Comparison of ENCODE assay signal across 8 cellular contexts in genomic region chr5:140556438-140556837, GRCh38. TPM values are rescaled to one million over a fixed set of nuclear protein-coding genes. Genes with fewer than 3 reads are reported as not detected.
DNase-seq lines count a peak whose midpoint lies in the region; ATAC-seq, FAIRE-seq and TF ChIP-seq lines count a peak whose summit lies in the region.

No MANE protein-coding gene starts in this region.

- no peak overlapping the region; the same call in 1 of the 2 replicates for H4K5ac ChIP-seq in IMR-90 (ENCODE audit: low read depth, low read length)

- peak overlapping the region; percentile 50 for H2AK9ac ChIP-seq in IMR-90 (replicated peaks; ENCODE audit: low read depth, low read length, poor library complexity)

- H3K18ac ChIP-seq in IMR-90 (ENCODE audit: low read depth, low read length) = no peak overlapping the region

- H3K36me3 Mint-ChIP-seq in mesothelial cell of epicardium = peaks cover 5% of the 10 kb centered on the region

- TF ChIP-seq RAD21 in IMR-90 (IDR thresholded peaks at IDR 0.05; ENCODE audit: low read length) (no peak), GM12878 (IDR thresholded peaks at IDR 0.05; ENCODE audit: insufficient read depth, low read depth, low read length) (no peak)

- H3K9me3 ChIP-seq in IMR-90 (ENCODE audit: control insufficient read depth, insufficient read depth, low read length) (no peaks in the 10 kb centered on the region), GM12878 (replicated peaks; ENCODE audit: control insufficient read depth, insufficient read depth, low read length) (no peaks in the 10 kb centered on the region)

- no peak for FAIRE-seq in GM12878 (lab: Jason Lieb, UNC)

- no peak overlapping the region for H2BK15ac ChIP-seq in IMR-90 (ENCODE audit: low read depth, low read length)

- TF ChIP-seq CTCF in AG09309 (IDR thresholded peaks at IDR 0.05; ENCODE audit: control insufficient read depth, insufficient read depth, low read depth, low read length, missing control alignments) (no peak), IMR-90 (conservative IDR thresholded peaks at IDR 0.05; ENCODE audit: low read depth, low read length) (no peak), GM12878 (IDR thresholded peaks at IDR 0.05 in 2 of 3, conservative IDR thresholded peaks at IDR 0.05 in 1 of 3; ENCODE audit: control insufficient read depth in 2 of 3, extremely low read depth in 1 of 3, insufficient read depth in 1 of 3, low read depth in 3 of 3, low read length in 3 of 3) (no peak), mesothelial cell of epicardium (IDR thresholded peaks at IDR 0.05; ENCODE audit: unreplicated experiment) (no peak)

- H2BK120ac ChIP-seq in IMR-90 (ENCODE audit: low read depth, low read length) = 0 out of 2 replicates have a peak overlapping the region, but pooled peaks have one; percentile 9

- H2BK20ac ChIP-seq in IMR-90 (ENCODE audit: low read depth, low read length) = no peak overlapping the region

- SMC1A ChIA-PET in GM12878 (lab: Charles Lee; ENCODE audit: uncharacterized antibody, unreplicated experiment) = no interaction called here

- peak overlapping the region; percentile 96; the same call in 1 of the 2 replicates for H3K27ac ChIP-seq in IMR-90 (ENCODE audit: insufficient read depth, low read length)
- H3K27ac ChIP-seq in GM12878 (ENCODE audit: control insufficient read depth, insufficient read depth) = peak overlapping the region; percentile 95

- in situ Hi-C loops in IMR-90 (cut with MboI; ENCODE audit: low sequenced_read_pairs) = no loop called here
- in situ Hi-C loops in GM12878 (cut with MboI) = no loop called here

- H3K56ac ChIP-seq in IMR-90 (ENCODE audit: extremely low read depth, insufficient read depth, low read length) = peak overlapping the region; percentile 56; the same call in 1 of the 2 replicates

- peaks cover 18% of the 10 kb centered on the region for H3K36me3 ChIP-seq in IMR-90 (ENCODE audit: control insufficient read depth, insufficient read depth, low read length)
- peaks cover 5 to 15% of the 10 kb centered on the region in 2 experiments for H3K36me3 ChIP-seq in GM12878 (ENCODE audit: control insufficient read depth in 2 of 2, insufficient read depth in 2 of 2, low read length in 1 of 2)

- peak overlapping the region; percentile 38 for H3K4ac ChIP-seq in IMR-90 (ENCODE audit: low read depth, low read length)

- DNase-seq in AG09309 (ENCODE audit: low read depth) = no peak
- peak; percentile 46 for DNase-seq in IMR-90
- no peak for DNase-seq in GM12878 (ENCODE audit: low read depth, low spot score)
- DNase-seq in mesothelial cell of epicardium (ENCODE audit: low spot score in 2 of 2, unreplicated experiment in 2 of 2) = no peak
- DNase-seq in cortex of kidney (lab: John Stamatoyannopoulos, UW) = no peak
- no peak for DNase-seq in glomerular visceral epithelial cell (ENCODE audit: extremely low spot score)
- DNase-seq in stimulated activated CD4-positive, alpha-beta T cell treated with anti-CD3 and anti-CD28 coated beads, Interleukin-12 subunit alpha, Interleukin-12 subunit beta, amount 100 ng/mL, for 4 hours = no peak

- no peaks in the 10 kb centered on the region for H3K27me3 Mint-ChIP-seq in mesothelial cell of epicardium (ENCODE audit: low read depth)

- CTCF ChIA-PET in IMR-90 (lab: Yijun Ruan, JAX) = no interaction called here
- CTCF ChIA-PET in GM12878 (lab: Yijun Ruan, JAX) = interaction anchor here (0.8 to 1.6 kb wide), 2 partner anchors 8 to 9 kb away, joined by 4 to 9 read pairs; partner anchors contain the start of gene EIF4EBP3

- peak overlapping the region; percentile 96 for H3K27ac Mint-ChIP-seq in mesothelial cell of epicardium

- H3K4me3 ChIP-seq in AG09309 (ENCODE audit: control insufficient read depth, low read depth, low read length) = peak overlapping the region; percentile 65
- peak overlapping the region; percentile 92 for H3K4me3 ChIP-seq in IMR-90 (ENCODE audit: insufficient read depth, low read depth, low read length)
- peak overlapping the region; percentile 91 for H3K4me3 ChIP-seq in GM12878

- peak overlapping the region; percentile 88 for H3K4me3 Mint-ChIP-seq in mesothelial cell of epicardium

- TF ChIP-seq POLR2A in IMR-90 (IDR thresholded peaks at IDR 0.05; ENCODE audit: low read depth, low read length) (no peak), GM12878 (IDR thresholded peaks at IDR 0.05; ENCODE audit: low read depth, low read length) (no peak)

- H3K9ac ChIP-seq in IMR-90 (ENCODE audit: low read depth, low read length) (peak overlapping the region; percentile 97), GM12878 (ENCODE audit: control insufficient read depth, insufficient read depth, low read length) (peak overlapping the region; percentile 89)

- no peak for TF ChIP-seq EP300 in GM12878 (IDR thresholded peaks at IDR 0.05; ENCODE audit: borderline replicate concordance in 1 of 2, control insufficient read depth in 1 of 2, low read depth in 2 of 2, low read length in 2 of 2)

- no peaks in the 10 kb centered on the region for H3K9me3 Mint-ChIP-seq in mesothelial cell of epicardium

- peak overlapping the region; percentile 51 for H2BK5ac ChIP-seq in IMR-90 (ENCODE audit: low read depth, low read length, poor library complexity, severe bottlenecking)

- peak overlapping the region; percentile 29 for H3K14ac ChIP-seq in IMR-90 (replicated peaks; ENCODE audit: low read depth, low read length)

- H4K8ac ChIP-seq in IMR-90 (ENCODE audit: low read depth in 2 of 2, low read length in 2 of 2) = peak overlapping the region in 1 of 2 experiments; percentile 99; a peak in 1 of 4 replicates

- ATAC-seq in IMR-90 (ENCODE audit: low read depth) = no peak
- ATAC-seq in GM12878 = peak; percentile 3
- no peak for ATAC-seq in esophagus mucosa

- H3K4me2 ChIP-seq in IMR-90 (ENCODE audit: low read depth, low read length) (peak overlapping the region; percentile 79), GM12878 (ENCODE audit: control insufficient read depth, insufficient read depth) (peak overlapping the region; percentile 82)

- dilution Hi-C loops in IMR-90 (cut with HindIII; ENCODE audit: low sequenced_read_pairs, unreplicated experiment) = no loop called here

- H4K91ac ChIP-seq in IMR-90 (ENCODE audit: insufficient read depth, low read depth, low read length) = 0 out of 2 replicates have a peak overlapping the region, but pooled peaks have one; percentile 10

- H3K4me1 Mint-ChIP-seq in mesothelial cell of epicardium = peaks cover 23% of the 10 kb centered on the region

- peak overlapping the region; percentile 74; the same call in 1 of the 2 replicates for H3K23ac ChIP-seq in IMR-90 (ENCODE audit: low read depth, low read length)

- no CpG with 5 or more reads among the region's 6 CpGs for WGBS in IMR-90 (ENCODE audit: extremely low coverage in 2 of 2, insufficient read length in 1 of 2), 2 experiments
- 0% methylated on average over 6 of the region's 6 CpGs for whole genome bisulfite sequencing in GM12878 (ENCODE audit: insufficient coverage, insufficient replicate concordance, low lambda C conversion rate, missing lambda C conversion rate)

- BruUV-seq in IMR-90 (replicated peaks; lab: Mats Ljungman, UMichigan) (no TSS peak), GM12878 (replicated peaks; lab: Mats Ljungman, UMichigan) (no TSS peak)

- POLR2A ChIA-PET in IMR-90 (lab: Charles Lee; ENCODE audit: unreplicated experiment) = no interaction called here
- POLR2A ChIA-PET in GM12878 (lab: Charles Lee) = interaction anchor here (0.8 to 1.8 kb wide), 3 partner anchors 9 to 82 kb away, joined by 4 to 23 read pairs (median 10); partner anchors contain the start of genes EIF4EBP3 and TMCO6

- intact Hi-C loops in IMR-90 (cut with micrococcal nuclease) (no loop called here), GM12878 (cut with micrococcal nuclease; ENCODE audit: unreplicated experiment) (loop anchor here (2.0 kb wide), 1 partner anchor 24 kb away; no protein-coding TSS in a partner anchor)

- H3K27me3 ChIP-seq in IMR-90 (ENCODE audit: control insufficient read depth, insufficient read depth, low read length) = no peaks in the 10 kb centered on the region
- H3K27me3 ChIP-seq in GM12878 (replicated peaks in 1 of 2; ENCODE audit: control insufficient read depth in 2 of 2, insufficient read depth in 2 of 2, low read length in 1 of 2) = no peaks in the 10 kb centered on the region

- H2AFZ ChIP-seq in IMR-90 (replicated peaks; ENCODE audit: low read length, poor library complexity) (no peak overlapping the region), GM12878 (ENCODE audit: control insufficient read depth, low read depth, low read length) (no peak overlapping the region)

- RAD21 ChIA-PET in GM12878 (lab: Charles Lee; ENCODE audit: unreplicated experiment) = interaction anchor here (1.0 to 1.1 kb wide), 3 partner anchors 9 to 154 kb away, joined by 3 read pairs; partner anchors contain the start of gene EIF4EBP3

- H3K79me1 ChIP-seq in IMR-90 (ENCODE audit: low read depth in 1 of 2, low read length in 2 of 2) = peaks cover 22 to 55% of the 10 kb centered on the region in 2 experiments

- H3K4me1 ChIP-seq in IMR-90 (ENCODE audit: control insufficient read depth, insufficient read depth, low read length) (peaks cover 16% of the 10 kb centered on the region), GM12878 (ENCODE audit: control insufficient read depth, insufficient read depth, low read length) (peaks cover 22% of the 10 kb centered on the region)

- peaks cover 20% of the 10 kb centered on the region for H4K20me1 ChIP-seq in IMR-90 (ENCODE audit: insufficient read depth, low read length)
- H4K20me1 ChIP-seq in GM12878 (ENCODE audit: control insufficient read depth, insufficient read depth) = no peaks in the 10 kb centered on the region

- H3K9me1 ChIP-seq in IMR-90 (ENCODE audit: insufficient read depth, low read length) = peaks cover 9% of the 10 kb centered on the region

- H2AK5ac ChIP-seq in IMR-90 (ENCODE audit: low read depth, low read length) = peak overlapping the region; percentile 6; the same call in 1 of the 2 replicates

- H3K79me2 ChIP-seq in GM12878 (ENCODE audit: control insufficient read depth, insufficient read depth, low read length) = peaks cover 49% of the 10 kb centered on the region

RNA-seq across cellular contexts. Expression of gene SRA1, which starts 0.8 kb away (rescaled TPM):
- total RNA-seq in IMR-90 (2012; rRNA removed) (52.9 and 53.9 TPM in 2 replicates), GM12878 (2014; rRNA removed) (60.9 and 66.3 TPM in 2 replicates), GM12878 (2014; rRNA removed; fragmentation: Illumina TruSeq; extraction: Trizol) (41.3 and 43.4 TPM in 2 replicates), GM12878 (2021) (53.2 and 55.2 TPM in 2 replicates), mesothelial cell of epicardium (34.9 to 37.5 TPM (median 37.0 TPM) in 3 replicates), esophagus mucosa (28.6 TPM)
- polyA plus RNA-seq in IMR-90 (2012; rRNA removed) (54.8 TPM in 2 replicates), GM12878 (2011; rRNA removed) (36.6 and 44.3 TPM in 2 replicates), GM12878 (2014; fragmentation: Illumina TruSeq; extraction: Trizol) (51.0 and 56.9 TPM in 2 replicates), GM12878 (2014; fragmentation: Nextera tagmentation; extraction: Ambion mirVana) (10 to 100 TPM; 35.3 to 52.7 TPM), GM12878 (2014; rRNA removed) (59.7 and 61.2 TPM in 2 replicates), GM12878 (2016; fragmentation: Nextera tagmentation; extraction: Ambion mirVana) (100 to 1,000 TPM; 115 to 127 TPM)
- polyA plus RNA-seq in IMR-90 (2012; cell fraction: cytosol; rRNA removed) = 33.8 and 41.7 TPM in 2 replicates
- polyA plus RNA-seq in IMR-90 (2012; cell fraction: nucleus; rRNA removed; ENCODE audit: low replicate concordance) = 59.4 and 90.9 TPM in 2 replicates
- 20.3 and 22.3 TPM in 2 replicates for total RNA-seq in GM12878 (2013; cell fraction: nucleolus; rRNA removed)
- 29.9 TPM for polyA plus RNA-seq in GM12878 (2011; ENCODE audit: low read depth)
- polyA plus RNA-seq in GM12878 (2011; cell fraction: cytosol; rRNA removed) = 46.4 and 51.0 TPM in 2 replicates
- 68.5 and 77.1 TPM in 2 replicates for polyA plus RNA-seq in GM12878 (2011; cell fraction: nucleus; rRNA removed)
- polyA plus RNA-seq in GM12878 (2012) = 37.7 and 41.4 TPM in 2 replicates
- polyA minus RNA-seq in GM12878 (2011; rRNA and poly(A)+ RNA removed) = 19.7 and 20.7 TPM in 2 replicates
- polyA minus RNA-seq in GM12878 (2011; cell fraction: cytosol; rRNA and poly(A)+ RNA removed) = 10.6 and 15.5 TPM in 2 replicates
- polyA minus RNA-seq in GM12878 (2011; cell fraction: nucleus; rRNA and poly(A)+ RNA removed) = 13.1 and 24.1 TPM in 2 replicates

RNA-seq across cellular contexts. Expression of gene APBB3, which starts 8.0 kb away (rescaled TPM):
- total RNA-seq in IMR-90 (2012; rRNA removed) (6.6 and 8.1 TPM in 2 replicates), GM12878 (2014; rRNA removed) (10.7 and 13.7 TPM in 2 replicates), GM12878 (2014; rRNA removed; fragmentation: Illumina TruSeq; extraction: Trizol) (6.1 and 6.2 TPM in 2 replicates), GM12878 (2021) (19.2 and 20.0 TPM in 2 replicates), mesothelial cell of epicardium (59.9 to 68.5 TPM (median 63.6 TPM) in 3 replicates), esophagus mucosa (5.2 TPM)
- polyA plus RNA-seq in IMR-90 (2012; rRNA removed) (21.4 and 23.8 TPM in 2 replicates), GM12878 (2011; rRNA removed) (25.0 and 33.3 TPM in 2 replicates), GM12878 (2014; fragmentation: Illumina TruSeq; extraction: Trizol) (8.1 and 11.1 TPM in 2 replicates), GM12878 (2014; fragmentation: Nextera tagmentation; extraction: Ambion mirVana) (under 1 TPM; 0.35 to 0.84 TPM), GM12878 (2014; rRNA removed) (25.0 and 28.1 TPM in 2 replicates), GM12878 (2016; fragmentation: Nextera tagmentation; extraction: Ambion mirVana) (10 to 100 TPM; 15.0 to 15.6 TPM)
- polyA plus RNA-seq in IMR-90 (2012; cell fraction: cytosol; rRNA removed) = 13.8 and 13.9 TPM in 2 replicates
- 215 and 346 TPM in 2 replicates for polyA plus RNA-seq in IMR-90 (2012; cell fraction: nucleus; rRNA removed; ENCODE audit: low replicate concordance)
- 92.4 and 112 TPM in 2 replicates for total RNA-seq in GM12878 (2013; cell fraction: nucleolus; rRNA removed)
- 16.6 TPM for polyA plus RNA-seq in GM12878 (2011; ENCODE audit: low read depth)
- 29.4 and 37.5 TPM in 2 replicates for polyA plus RNA-seq in GM12878 (2011; cell fraction: cytosol; rRNA removed)
- 292 and 410 TPM in 2 replicates for polyA plus RNA-seq in GM12878 (2011; cell fraction: nucleus; rRNA removed)
- polyA plus RNA-seq in GM12878 (2012) = 27.7 and 28.7 TPM in 2 replicates
- 34.0 and 38.3 TPM in 2 replicates for polyA minus RNA-seq in GM12878 (2011; rRNA and poly(A)+ RNA removed)
- polyA minus RNA-seq in GM12878 (2011; cell fraction: cytosol; rRNA and poly(A)+ RNA removed) = 7.1 and 8.5 TPM in 2 replicates
- polyA minus RNA-seq in GM12878 (2011; cell fraction: nucleus; rRNA and poly(A)+ RNA removed) = 49.9 and 76.9 TPM in 2 replicates

RNA-seq across cellular contexts. Expression of gene SLC35A4, which starts 8.2 kb away (rescaled TPM):
- total RNA-seq in IMR-90 (2012; rRNA removed) = 17.2 and 19.2 TPM in 2 replicates
- polyA plus RNA-seq in IMR-90 (2012; rRNA removed) = 66.4 and 69.7 TPM in 2 replicates
- 47.0 and 70.6 TPM in 2 replicates for polyA plus RNA-seq in IMR-90 (2012; cell fraction: cytosol; rRNA removed)
- 35.4 and 42.1 TPM in 2 replicates for polyA plus RNA-seq in IMR-90 (2012; cell fraction: nucleus; rRNA removed; ENCODE audit: low replicate concordance)
- 21.0 and 26.2 TPM in 2 replicates for total RNA-seq in GM12878 (2013; cell fraction: nucleolus; rRNA removed)
- 36.9 and 44.6 TPM in 2 replicates for total RNA-seq in GM12878 (2014; rRNA removed)
- total RNA-seq in GM12878 (2014; rRNA removed; fragmentation: Illumina TruSeq; extraction: Trizol) = 22.2 and 23.8 TPM in 2 replicates
- total RNA-seq in GM12878 (2021) = 133 and 134 TPM in 2 replicates
- polyA plus RNA-seq in GM12878 (2011; ENCODE audit: low read depth) = 164 TPM
- 57.1 and 167 TPM in 2 replicates for polyA plus RNA-seq in GM12878 (2011; rRNA removed)
- 166 and 217 TPM in 2 replicates for polyA plus RNA-seq in GM12878 (2011; cell fraction: cytosol; rRNA removed)
- polyA plus RNA-seq in GM12878 (2011; cell fraction: nucleus; rRNA removed) = 93.5 and 103 TPM in 2 replicates
- 83.8 and 159 TPM in 2 replicates for polyA plus RNA-seq in GM12878 (2012)
- polyA plus RNA-seq in GM12878 (2014; fragmentation: Illumina TruSeq; extraction: Trizol) = 145 and 150 TPM in 2 replicates
- polyA plus RNA-seq in GM12878 (2014; fragmentation: Nextera tagmentation; extraction: Ambion mirVana) = 10 to 100 TPM; 27.8 to 31.7 TPM
- polyA plus RNA-seq in GM12878 (2014; rRNA removed) = 96.4 and 103 TPM in 2 replicates
- polyA plus RNA-seq in GM12878 (2016; fragmentation: Nextera tagmentation; extraction: Ambion mirVana) = 100 to 1,000 TPM; 132 to 154 TPM
- 119 and 156 TPM in 2 replicates for polyA minus RNA-seq in GM12878 (2011; rRNA and poly(A)+ RNA removed)
- 28.9 and 34.4 TPM in 2 replicates for polyA minus RNA-seq in GM12878 (2011; cell fraction: cytosol; rRNA and poly(A)+ RNA removed)
- polyA minus RNA-seq in GM12878 (2011; cell fraction: nucleus; rRNA and poly(A)+ RNA removed) = 21.9 and 29.4 TPM in 2 replicates
- total RNA-seq in mesothelial cell of epicardium = 56.5 to 62.2 TPM (median 61.5 TPM) in 3 replicates
- total RNA-seq in esophagus mucosa = 52.4 TPM

RNA-seq across cellular contexts. Expression of gene EIF4EBP3, which starts 9.0 kb away (rescaled TPM):
- 0.28 and 0.36 TPM in 2 replicates for total RNA-seq in IMR-90 (2012; rRNA removed)
- 1.7 and 2.1 TPM in 2 replicates for polyA plus RNA-seq in IMR-90 (2012; rRNA removed)
- polyA plus RNA-seq in IMR-90 (2012; cell fraction: cytosol; rRNA removed) = 0.38 and 1.7 TPM in 2 replicates
- 1.2 and 3.6 TPM in 2 replicates for polyA plus RNA-seq in IMR-90 (2012; cell fraction: nucleus; rRNA removed; ENCODE audit: low replicate concordance)
- not detected in 2 replicates for total RNA-seq in GM12878 (2013; cell fraction: nucleolus; rRNA removed)
- 2.0 and 3.7 TPM in 2 replicates for total RNA-seq in GM12878 (2014; rRNA removed)
- 2.9 and 3.6 TPM in 2 replicates for total RNA-seq in GM12878 (2014; rRNA removed; fragmentation: Illumina TruSeq; extraction: Trizol)
- total RNA-seq in GM12878 (2021) = 6.2 and 9.3 TPM in 2 replicates
- polyA plus RNA-seq in GM12878 (2011; ENCODE audit: low read depth) = 4.1 TPM
- 2.8 and 3.5 TPM in 2 replicates for polyA plus RNA-seq in GM12878 (2011; rRNA removed)
- 2.5 and 3.4 TPM in 2 replicates for polyA plus RNA-seq in GM12878 (2011; cell fraction: cytosol; rRNA removed)
- 2.5 and 4.2 TPM in 2 replicates for polyA plus RNA-seq in GM12878 (2011; cell fraction: nucleus; rRNA removed)
- polyA plus RNA-seq in GM12878 (2012) = 14.4 and 18.4 TPM in 2 replicates
- 2.2 and 4.6 TPM in 2 replicates for polyA plus RNA-seq in GM12878 (2014; fragmentation: Illumina TruSeq; extraction: Trizol)
- polyA plus RNA-seq in GM12878 (2014; fragmentation: Nextera tagmentation; extraction: Ambion mirVana) = 10 to 100 TPM in 1 of 2 experiments, 1 to 10 TPM in 1; 6.3 to 16.1 TPM
- 7.5 and 8.3 TPM in 2 replicates for polyA plus RNA-seq in GM12878 (2014; rRNA removed)
- polyA plus RNA-seq in GM12878 (2016; fragmentation: Nextera tagmentation; extraction: Ambion mirVana) = 10 to 100 TPM in 1 of 2 experiments, 1 to 10 TPM in 1; 9.5 to 10.2 TPM
- 2.2 and 2.6 TPM in 2 replicates for polyA minus RNA-seq in GM12878 (2011; rRNA and poly(A)+ RNA removed)
- polyA minus RNA-seq in GM12878 (2011; cell fraction: cytosol; rRNA and poly(A)+ RNA removed) = 3.7 TPM in 1 of 2 replicates, not detected in the other
- polyA minus RNA-seq in GM12878 (2011; cell fraction: nucleus; rRNA and poly(A)+ RNA removed) = 1.6 TPM in 1 of 2 replicates, not detected in the other
- total RNA-seq in mesothelial cell of epicardium = 5.2 to 7.6 TPM (median 5.9 TPM) in 3 replicates
- total RNA-seq in esophagus mucosa = 20.7 TPM
